13 cellular contexts compared by ENCODE assay signal in genomic region chr9:109986423-109987055, GRCh38.
A peak's percentile ranks its signal among the peaks of the same experiment; 100 is the strongest.
DNase-seq lines count a peak whose midpoint lies in the region; ATAC-seq, FAIRE-seq and TF ChIP-seq lines count a peak whose summit lies in the region.
"Had no signal": no experiment of that assay in that cellular context is flagged by ENCODE, and none has a peak within 500 bp of the region (broad histone marks: within the 10 kb centered on the region; RNA-seq: fewer than 3 reads in every experiment).

No MANE protein-coding gene starts in this region.

- H3K9me3 ChIP-seq in right atrium auricular region (peaks cover 0 to 7% of the 10 kb centered on the region in 2 donors), tibial nerve (no peaks in the 10 kb centered on the region)
- H3K9me3 ChIP-seq: mucosa of descending colon, testis had no signal

- TF ChIP-seq CTCF in right atrium auricular region (IDR thresholded peaks at IDR 0.05), result no peak
- TF ChIP-seq CTCF in bronchial epithelial cell (IDR thresholded peaks at IDR 0.05; ENCODE audit: insufficient read depth, low read length, severe bottlenecking), result no peak
- no peak for TF ChIP-seq CTCF in tibial nerve (IDR thresholded peaks at IDR 0.05)

- DNase-seq in right atrium auricular region (ENCODE audit: low spot score) (no peak), Right ventricle myocardium superior (no peak), bronchial epithelial cell (ENCODE audit: low read depth) (peak; percentile 66), left kidney (ENCODE audit: low read depth, low spot score) (peak; percentile 17), tibial nerve (ENCODE audit: low spot score in 2 of 2) (no peak), hippocampal formation (lab: John Stamatoyannopoulos, UW) (no peak)
- DNase-seq: activated CD4-positive, alpha-beta T cell treated with anti-CD3 and anti-CD28 coated beads for 1 hour; mucosa of descending colon; NCI-H2029 treated with DMSO at 0.1 percent for 48 hours; testis had no signal

- no peak for TF ChIP-seq POLR2A in tibial nerve (IDR thresholded peaks at IDR 0.05)

- no peak for TF ChIP-seq EP300 in tibial nerve (IDR thresholded peaks at IDR 0.05)

- H3K27ac ChIP-seq in right atrium auricular region (peak overlapping the region; percentile 10 to 18), tibial nerve (peak overlapping the region in 2 of 4 donors; percentile 43 to 59)
- H3K27ac ChIP-seq: testis had no signal

- H3K36me3 ChIP-seq in right atrium auricular region (peaks cover 2% of the 10 kb centered on the region), bronchial epithelial cell (ENCODE audit: control insufficient read depth, insufficient read depth, low read length) (no peaks in the 10 kb centered on the region), tibial nerve (no peaks in the 10 kb centered on the region)

- H3K4me1 ChIP-seq in right atrium auricular region (peaks cover 0 to 7% of the 10 kb centered on the region in 2 donors), tibial nerve (peaks cover 0 to 10% (median 0%) of the 10 kb centered on the region in 4 donors)
- H3K4me1 ChIP-seq: testis had no signal

- H3K27me3 ChIP-seq in right atrium auricular region (no peaks in the 10 kb centered on the region), bronchial epithelial cell (ENCODE audit: control insufficient read depth, insufficient read depth, low read length) (no peaks in the 10 kb centered on the region), tibial nerve (no peaks in the 10 kb centered on the region)
- H3K27me3 ChIP-seq: testis had no signal

- H3K4me3 ChIP-seq in right atrium auricular region, result no peak overlapping the region
- no peak overlapping the region for H3K4me3 ChIP-seq in bronchial epithelial cell (ENCODE audit: low read depth, low read length)
- no peak overlapping the region for H3K4me3 ChIP-seq in tibial nerve
- H3K4me3 ChIP-seq: mucosa of descending colon, testis had no signal

- ATAC-seq in Right ventricle myocardium superior (ENCODE audit: poor library complexity) (no peak), GM21619 (IDR thresholded peaks at IDR 0.05; ENCODE audit: unreplicated experiment) (no peak), GM18519 (IDR thresholded peaks at IDR 0.05; ENCODE audit: low FRiP score, unreplicated experiment) (no peak)
- ATAC-seq: mucosa of descending colon had no signal

- intact Hi-C loops in Right ventricle myocardium superior (cut with DNase I), result no loop called here

- 6 to 11% methylated on average over 1 of the region's 1 CpG for WGBS in tibial nerve, 2 donors

- FAIRE-seq in bronchial epithelial cell (lab: Jason Lieb, UNC), result no peak
- FAIRE-seq: endometrium had no signal

Comparison
In these comparisons a context has a peak if more than half of its experiments do, and no peak if none do; other contexts are left out.
1. DNase-seq: peak in bronchial epithelial cell (single experiment) and left kidney (single experiment); none in right atrium auricular region (single experiment), Right ventricle myocardium superior (single experiment), tibial nerve (0 of 2) and hippocampal formation (0 of 2).